1 cellular context compared by ENCODE assay signal in the genomic region with DNA sequence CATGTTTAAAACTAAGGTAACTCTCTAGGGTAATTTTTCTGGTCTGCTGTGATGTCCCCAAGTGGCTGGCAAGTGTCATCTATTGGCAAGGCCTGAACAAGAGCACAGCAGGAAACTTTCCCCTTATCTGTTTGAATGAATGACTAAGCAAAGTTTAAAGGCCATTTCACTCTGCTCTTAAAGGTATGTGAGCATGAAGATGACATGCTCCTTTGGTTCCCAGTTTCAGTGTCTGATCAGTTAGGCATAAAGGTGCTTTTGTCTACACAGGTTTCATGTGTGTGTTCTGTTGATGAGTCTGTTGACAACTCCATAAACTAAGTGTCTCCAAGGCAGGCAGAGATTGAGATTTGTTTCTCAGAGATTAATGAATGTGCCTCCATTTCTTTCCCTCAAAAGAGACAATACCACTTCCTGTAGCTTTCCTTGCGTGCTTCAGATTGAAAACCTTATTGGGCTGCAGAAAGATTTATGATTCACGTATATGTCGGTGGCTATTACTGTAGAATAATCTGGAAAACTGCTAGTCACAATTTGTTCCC.
TF ChIP-seq lines count a peak whose summit lies in the region.

No MANE protein-coding gene starts in this region.

TF ChIP-seq in K562, 482 proteins besides CTCF, POLR2A, EP300 and RAD21 (continued from another document and continues in another):
- TF ChIP-seq, protein P1, sequence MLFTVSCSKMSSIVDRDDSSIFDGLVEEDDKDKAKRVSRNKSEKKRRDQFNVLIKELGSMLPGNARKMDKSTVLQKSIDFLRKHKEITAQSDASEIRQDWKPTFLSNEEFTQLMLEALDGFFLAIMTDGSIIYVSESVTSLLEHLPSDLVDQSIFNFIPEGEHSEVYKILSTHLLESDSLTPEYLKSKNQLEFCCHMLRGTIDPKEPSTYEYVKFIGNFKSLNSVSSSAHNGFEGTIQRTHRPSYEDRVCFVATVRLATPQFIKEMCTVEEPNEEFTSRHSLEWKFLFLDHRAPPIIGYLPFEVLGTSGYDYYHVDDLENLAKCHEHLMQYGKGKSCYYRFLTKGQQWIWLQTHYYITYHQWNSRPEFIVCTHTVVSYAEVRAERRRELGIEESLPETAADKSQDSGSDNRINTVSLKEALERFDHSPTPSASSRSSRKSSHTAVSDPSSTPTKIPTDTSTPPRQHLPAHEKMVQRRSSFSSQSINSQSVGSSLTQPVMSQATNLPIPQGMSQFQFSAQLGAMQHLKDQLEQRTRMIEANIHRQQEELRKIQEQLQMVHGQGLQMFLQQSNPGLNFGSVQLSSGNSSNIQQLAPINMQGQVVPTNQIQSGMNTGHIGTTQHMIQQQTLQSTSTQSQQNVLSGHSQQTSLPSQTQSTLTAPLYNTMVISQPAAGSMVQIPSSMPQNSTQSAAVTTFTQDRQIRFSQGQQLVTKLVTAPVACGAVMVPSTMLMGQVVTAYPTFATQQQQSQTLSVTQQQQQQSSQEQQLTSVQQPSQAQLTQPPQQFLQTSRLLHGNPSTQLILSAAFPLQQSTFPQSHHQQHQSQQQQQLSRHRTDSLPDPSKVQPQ (CRISPR knock-in tag; IDR thresholded peaks at IDR 0.05; ENCODE audit: borderline replicate concordance): no peak
- TF ChIP-seq SRSF7 (optimal IDR thresholded peaks at IDR 0.05; ENCODE audit: low read depth, low read length) (no peak), ZHX1 (conservative IDR thresholded peaks at IDR 0.05; ENCODE audit: low read length) (no peak), GABPB1 (CRISPR knock-in tag; IDR thresholded peaks at IDR 0.05) (0 out of 2 replicates have a peak, but pooled peaks have one; percentile 50), RBM15 (IDR thresholded peaks at IDR 0.05; ENCODE audit: insufficient read depth, low read length) (no peak), HES1 (IDR thresholded peaks at IDR 0.05; ENCODE audit: low read depth) (no peak), ATF1 (CRISPR knock-in tag; IDR thresholded peaks at IDR 0.05) (no peak), ATF1 (tag; IDR thresholded peaks at IDR 0.05) (peak; percentile 69), RFX7 (CRISPR knock-in tag; IDR thresholded peaks at IDR 0.05) (no peak), ZBTB11 (CRISPR knock-in tag; IDR thresholded peaks at IDR 0.05) (0 out of 6 replicates have a peak, but pooled peaks of 1 of the 3 experiments have one; percentile 27), CCNT2 (IDR thresholded peaks at IDR 0.05; ENCODE audit: borderline replicate concordance, extremely low read depth, insufficient read length, low read depth, low read length) (peak; percentile 35), ZNF3 (CRISPR knock-in tag; IDR thresholded peaks at IDR 0.05) (no peak), GABPA (tag; conservative IDR thresholded peaks at IDR 0.05; ENCODE audit: low read depth) (peak; percentile 60), ETS2 (tag; IDR thresholded peaks at IDR 0.05; ENCODE audit: borderline replicate concordance, poor library complexity, severe bottlenecking) (no peak), MAZ (CRISPR knock-in tag; conservative IDR thresholded peaks at IDR 0.05 in 1 of 2, IDR thresholded peaks at IDR 0.05 in 1 of 2) (0 out of 4 replicates have a peak, but pooled peaks of 1 of the 2 experiments have one; percentile 31), MEIS2 (IDR thresholded peaks at IDR 0.05; ENCODE audit: partially characterized antibody) (peak; percentile 92), HMG20B (CRISPR knock-in tag; IDR thresholded peaks at IDR 0.05) (no peak), MXD1 (CRISPR knock-in tag; IDR thresholded peaks at IDR 0.05; ENCODE audit: borderline replicate concordance, poor library complexity, severe bottlenecking) (no peak), FUS (optimal IDR thresholded peaks at IDR 0.05; ENCODE audit: low read depth, low read length) (no peak), SMARCB1 (IDR thresholded peaks at IDR 0.05; ENCODE audit: insufficient read length, low read depth) (no peak), MAFF (IDR thresholded peaks at IDR 0.05; ENCODE audit: low read length) (peak; percentile 96), ARNT (IDR thresholded peaks at IDR 0.05) (peak in 1 of 2 experiments; percentile 47; a peak in 1 of 4 replicates), TAF9B (IDR thresholded peaks at IDR 0.05; ENCODE audit: partially characterized antibody) (peak; percentile 24), C11orf30 (IDR thresholded peaks at IDR 0.05; ENCODE audit: low read depth) (peak; percentile 96), LEF1 (IDR thresholded peaks at IDR 0.05) (peak; percentile 80)
- TF ChIP-seq, protein P2, sequence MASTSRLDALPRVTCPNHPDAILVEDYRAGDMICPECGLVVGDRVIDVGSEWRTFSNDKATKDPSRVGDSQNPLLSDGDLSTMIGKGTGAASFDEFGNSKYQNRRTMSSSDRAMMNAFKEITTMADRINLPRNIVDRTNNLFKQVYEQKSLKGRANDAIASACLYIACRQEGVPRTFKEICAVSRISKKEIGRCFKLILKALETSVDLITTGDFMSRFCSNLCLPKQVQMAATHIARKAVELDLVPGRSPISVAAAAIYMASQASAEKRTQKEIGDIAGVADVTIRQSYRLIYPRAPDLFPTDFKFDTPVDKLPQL (IDR thresholded peaks at IDR 0.05; ENCODE audit: extremely low read depth, insufficient read length): no peak
- TF ChIP-seq, protein P3, sequence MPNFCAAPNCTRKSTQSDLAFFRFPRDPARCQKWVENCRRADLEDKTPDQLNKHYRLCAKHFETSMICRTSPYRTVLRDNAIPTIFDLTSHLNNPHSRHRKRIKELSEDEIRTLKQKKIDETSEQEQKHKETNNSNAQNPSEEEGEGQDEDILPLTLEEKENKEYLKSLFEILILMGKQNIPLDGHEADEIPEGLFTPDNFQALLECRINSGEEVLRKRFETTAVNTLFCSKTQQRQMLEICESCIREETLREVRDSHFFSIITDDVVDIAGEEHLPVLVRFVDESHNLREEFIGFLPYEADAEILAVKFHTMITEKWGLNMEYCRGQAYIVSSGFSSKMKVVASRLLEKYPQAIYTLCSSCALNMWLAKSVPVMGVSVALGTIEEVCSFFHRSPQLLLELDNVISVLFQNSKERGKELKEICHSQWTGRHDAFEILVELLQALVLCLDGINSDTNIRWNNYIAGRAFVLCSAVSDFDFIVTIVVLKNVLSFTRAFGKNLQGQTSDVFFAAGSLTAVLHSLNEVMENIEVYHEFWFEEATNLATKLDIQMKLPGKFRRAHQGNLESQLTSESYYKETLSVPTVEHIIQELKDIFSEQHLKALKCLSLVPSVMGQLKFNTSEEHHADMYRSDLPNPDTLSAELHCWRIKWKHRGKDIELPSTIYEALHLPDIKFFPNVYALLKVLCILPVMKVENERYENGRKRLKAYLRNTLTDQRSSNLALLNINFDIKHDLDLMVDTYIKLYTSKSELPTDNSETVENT (CRISPR knock-in tag; IDR thresholded peaks at IDR 0.05): no peak
- TF ChIP-seq, protein P4, sequence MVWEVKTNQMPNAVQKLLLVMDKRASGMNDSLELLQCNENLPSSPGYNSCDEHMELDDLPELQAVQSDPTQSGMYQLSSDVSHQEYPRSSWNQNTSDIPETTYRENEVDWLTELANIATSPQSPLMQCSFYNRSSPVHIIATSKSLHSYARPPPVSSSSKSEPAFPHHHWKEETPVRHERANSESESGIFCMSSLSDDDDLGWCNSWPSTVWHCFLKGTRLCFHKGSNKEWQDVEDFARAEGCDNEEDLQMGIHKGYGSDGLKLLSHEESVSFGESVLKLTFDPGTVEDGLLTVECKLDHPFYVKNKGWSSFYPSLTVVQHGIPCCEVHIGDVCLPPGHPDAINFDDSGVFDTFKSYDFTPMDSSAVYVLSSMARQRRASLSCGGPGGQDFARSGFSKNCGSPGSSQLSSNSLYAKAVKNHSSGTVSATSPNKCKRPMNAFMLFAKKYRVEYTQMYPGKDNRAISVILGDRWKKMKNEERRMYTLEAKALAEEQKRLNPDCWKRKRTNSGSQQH (CRISPR knock-in tag; IDR thresholded peaks at IDR 0.05): no peak
- TF ChIP-seq, protein P5, sequence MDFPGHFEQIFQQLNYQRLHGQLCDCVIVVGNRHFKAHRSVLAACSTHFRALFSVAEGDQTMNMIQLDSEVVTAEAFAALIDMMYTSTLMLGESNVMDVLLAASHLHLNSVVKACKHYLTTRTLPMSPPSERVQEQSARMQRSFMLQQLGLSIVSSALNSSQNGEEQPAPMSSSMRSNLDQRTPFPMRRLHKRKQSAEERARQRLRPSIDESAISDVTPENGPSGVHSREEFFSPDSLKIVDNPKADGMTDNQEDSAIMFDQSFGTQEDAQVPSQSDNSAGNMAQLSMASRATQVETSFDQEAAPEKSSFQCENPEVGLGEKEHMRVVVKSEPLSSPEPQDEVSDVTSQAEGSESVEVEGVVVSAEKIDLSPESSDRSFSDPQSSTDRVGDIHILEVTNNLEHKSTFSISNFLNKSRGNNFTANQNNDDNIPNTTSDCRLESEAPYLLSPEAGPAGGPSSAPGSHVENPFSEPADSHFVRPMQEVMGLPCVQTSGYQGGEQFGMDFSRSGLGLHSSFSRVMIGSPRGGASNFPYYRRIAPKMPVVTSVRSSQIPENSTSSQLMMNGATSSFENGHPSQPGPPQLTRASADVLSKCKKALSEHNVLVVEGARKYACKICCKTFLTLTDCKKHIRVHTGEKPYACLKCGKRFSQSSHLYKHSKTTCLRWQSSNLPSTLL (IDR thresholded peaks at IDR 0.05): no peak
- TF ChIP-seq, protein P6, sequence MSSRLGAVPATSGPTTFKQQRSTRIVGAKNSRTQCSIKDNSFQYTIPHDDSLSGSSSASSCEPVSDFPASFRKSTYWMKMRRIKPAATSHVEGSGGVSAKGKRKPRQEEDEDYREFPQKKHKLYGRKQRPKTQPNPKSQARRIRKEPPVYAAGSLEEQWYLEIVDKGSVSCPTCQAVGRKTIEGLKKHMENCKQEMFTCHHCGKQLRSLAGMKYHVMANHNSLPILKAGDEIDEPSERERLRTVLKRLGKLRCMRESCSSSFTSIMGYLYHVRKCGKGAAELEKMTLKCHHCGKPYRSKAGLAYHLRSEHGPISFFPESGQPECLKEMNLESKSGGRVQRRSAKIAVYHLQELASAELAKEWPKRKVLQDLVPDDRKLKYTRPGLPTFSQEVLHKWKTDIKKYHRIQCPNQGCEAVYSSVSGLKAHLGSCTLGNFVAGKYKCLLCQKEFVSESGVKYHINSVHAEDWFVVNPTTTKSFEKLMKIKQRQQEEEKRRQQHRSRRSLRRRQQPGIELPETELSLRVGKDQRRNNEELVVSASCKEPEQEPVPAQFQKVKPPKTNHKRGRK (tag; IDR thresholded peaks at IDR 0.05): no peak
